9 cellular contexts compared by ENCODE assay signal in genomic region chrY:20575531-20576088, GRCh38. TPM values are rescaled to one million over a fixed set of nuclear protein-coding genes. Genes with fewer than 3 reads are reported as not detected.
DNase-seq lines count a peak whose midpoint lies in the region; ATAC-seq and TF ChIP-seq lines count a peak whose summit lies in the region.
"Had no signal": no experiment of that assay in that cellular context is flagged by ENCODE, and none has a peak within 500 bp of the region (broad histone marks: within the 10 kb centered on the region; RNA-seq: fewer than 3 reads in every experiment).

A gene with protein sequence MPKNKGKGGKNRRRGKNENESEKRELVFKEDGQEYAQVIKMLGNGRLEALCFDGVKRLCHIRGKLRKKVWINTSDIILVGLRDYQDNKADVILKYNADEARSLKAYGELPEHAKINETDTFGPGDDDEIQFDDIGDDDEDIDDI (plus strand): TSS chrY:20575776. CDS start chrY:20575872, 96 bp downstream.

- H3K9me3 ChIP-seq in OCI-LY7 (ENCODE audit: low read length) = no peaks in the 10 kb centered on the region
- H3K9me3 ChIP-seq in mucosa of descending colon = no peaks in the 10 kb centered on the region
- H3K9me3 ChIP-seq in upper lobe of right lung = no peaks in the 10 kb centered on the region

- intact Hi-C loops in OCI-LY7 (cut with micrococcal nuclease; ENCODE audit: unreplicated experiment) = loop anchor here (2.0 to 10.0 kb wide), 5 partner anchors 159 to 1033 kb away; partner anchors contain the start of gene KDM5D
- intact Hi-C loops in mucosa of descending colon (cut with DNase I, micrococcal nuclease) = no loop called here
- intact Hi-C loops in upper lobe of right lung (cut with DNase I) = no loop called here

- no TSS peak for BruUV-seq in OCI-LY7 (replicated peaks; lab: Mats Ljungman, UMichigan)

- peak; percentile 95 for ATAC-seq in HG02588 (IDR thresholded peaks at IDR 0.05; ENCODE audit: unreplicated experiment)
- ATAC-seq in mucosa of descending colon = no peak
- peak; percentile 100 for ATAC-seq in upper lobe of right lung

- H3K4me3 ChIP-seq in OCI-LY7 (ENCODE audit: low read depth, low read length, poor library complexity, severe bottlenecking) = peak within 1 kb of the TSS; percentile 97
- peak within 1 kb of the TSS; percentile 34 for H3K4me3 ChIP-seq in mucosa of descending colon
- peak within 1 kb of the TSS; percentile 67 for H3K4me3 ChIP-seq in upper lobe of right lung

- H2AFZ ChIP-seq in OCI-LY7 (ENCODE audit: low read length) = peak within 1 kb of the TSS; percentile 78

- H3K27ac ChIP-seq in OCI-LY7 (ENCODE audit: low read depth, low read length, poor library complexity, severe bottlenecking) (peak within 1 kb of the TSS; percentile 91), caudate nucleus (ENCODE audit: low read depth, low read length) (no peak within 1 kb of the TSS), upper lobe of right lung (peak within 1 kb of the TSS; percentile 95)

- DNase-seq in AG20443 (ENCODE audit: low spot score) (peak; percentile 86), OCI-LY7 (ENCODE audit: low spot score) (peak; percentile 93), caudate nucleus (lab: John Stamatoyannopoulos, UW) (peak in 35 of 61 donors; percentile 55 to 97 (median 83)), mucosa of descending colon (peak in 2 of 3 donors; percentile 89 to 93), upper lobe of right lung (peak; percentile 92), HEK293T (ENCODE audit: extremely low spot score) (no peak), activated gamma-delta T cell treated with Interleukin-2 at 50 U/mL for 16 hours (no peak)

- CTCF ChIA-PET in OCI-LY7 (lab: Charles Lee; ENCODE audit: unreplicated experiment) (no interaction called here), HEK293T (lab: Yijun Ruan, JAX) (no interaction called here)

- no peak for TF ChIP-seq CTCF in OCI-LY7 (conservative IDR thresholded peaks at IDR 0.05; ENCODE audit: low read length)
- no peak for TF ChIP-seq CTCF in mucosa of descending colon (IDR thresholded peaks at IDR 0.05)
- TF ChIP-seq CTCF in upper lobe of right lung (IDR thresholded peaks at IDR 0.05) = no peak

- H3K79me2 ChIP-seq in OCI-LY7 (ENCODE audit: insufficient read depth, low read depth, low read length) = peaks cover 53% of the 10 kb centered on the region

- peaks cover 24% of the 10 kb centered on the region for H3K4me1 ChIP-seq in OCI-LY7 (ENCODE audit: insufficient read depth, low read length, poor library complexity, severe bottlenecking)
- H3K4me1 ChIP-seq in mucosa of descending colon (ENCODE audit: low read depth) = no peaks in the 10 kb centered on the region
- no peaks in the 10 kb centered on the region for H3K4me1 ChIP-seq in upper lobe of right lung

- no peaks in the 10 kb centered on the region for H3K9me2 ChIP-seq in OCI-LY7 (ENCODE audit: insufficient read depth, low read length)

- no peaks in the 10 kb centered on the region for H3K27me3 ChIP-seq in upper lobe of right lung

- peaks cover 10% of the 10 kb centered on the region for H3K36me3 ChIP-seq in OCI-LY7 (ENCODE audit: insufficient read depth, low read length)
- H3K36me3 ChIP-seq in mucosa of descending colon (ENCODE audit: low read depth) = no peaks in the 10 kb centered on the region
- no peaks in the 10 kb centered on the region for H3K36me3 ChIP-seq in upper lobe of right lung

- peak within 1 kb of the TSS; percentile 83 for H3K4me2 ChIP-seq in OCI-LY7 (ENCODE audit: low read length)

- POLR2A ChIA-PET in OCI-LY7 (lab: Charles Lee) (no interaction called here), HEK293T (lab: Yijun Ruan, JAX) (no interaction called here)

- no peaks in the 10 kb centered on the region for H4K20me1 ChIP-seq in OCI-LY7 (ENCODE audit: insufficient read depth, low read length)

TF ChIP-seq in HEK293T, 16 proteins besides CTCF, POLR2A, EP300 and RAD21:
- TF ChIP-seq FOXA1 (IDR thresholded peaks at IDR 0.05) = no peak
- no peak for TF ChIP-seq CTBP1 (IDR thresholded peaks at IDR 0.05; ENCODE audit: borderline replicate concordance)
- TF ChIP-seq TARDBP (IDR thresholded peaks at IDR 0.05) = no peak
- TF ChIP-seq NFRKB (IDR thresholded peaks at IDR 0.05) = no peak
- no peak for TF ChIP-seq LEF1 (IDR thresholded peaks at IDR 0.05; ENCODE audit: borderline replicate concordance)
- no peak for TF ChIP-seq ARNT (IDR thresholded peaks at IDR 0.05)
- no peak for TF ChIP-seq ELF4 (IDR thresholded peaks at IDR 0.05)
- no peak for TF ChIP-seq FOXK2 (IDR thresholded peaks at IDR 0.05)
- no peak for TF ChIP-seq L3MBTL2 (conservative IDR thresholded peaks at IDR 0.05)
- TF ChIP-seq SUZ12 (IDR thresholded peaks at IDR 0.05) = no peak
- TF ChIP-seq FOXM1 (IDR thresholded peaks at IDR 0.05; ENCODE audit: borderline replicate concordance) = no peak
- TF ChIP-seq PKNOX1 (IDR thresholded peaks at IDR 0.05) = no peak
- TF ChIP-seq ZNF384 (IDR thresholded peaks at IDR 0.05) = no peak
TF ChIP-seq in HEK293T: peak in this region for 0.

RNA-seq across cellular contexts. Expression of the gene that starts here (rescaled TPM):
- total RNA-seq in OCI-LY7 (2014; rRNA removed; shearing (Covaris generic)) = 42.6 and 43.2 TPM in 2 replicates
- 76.3 and 89.3 TPM in 2 replicates for total RNA-seq in OCI-LY7 (2022)
- 10 to 100 TPM in 2 of 3 donors, not detected in 1; 26.9 to 38.2 TPM for total RNA-seq in mucosa of descending colon
- total RNA-seq in upper lobe of right lung = 30.2 TPM
- total RNA-seq: dermis microvascular lymphatic vessel endothelial cell had no signal

Comparison
In these comparisons a context has a peak if more than half of its experiments do, and no peak if none do; other contexts are left out.
1. DNase-seq: peak in AG20443 (single experiment), OCI-LY7 (single experiment), caudate nucleus (35 of 61), mucosa of descending colon (2 of 3) and upper lobe of right lung (single experiment); none in HEK293T (single experiment) and activated gamma-delta T cell treated with Interleukin-2 at 50 U/mL for 16 hours (single experiment).
2. H3K4me3 ChIP-seq: peak in every context shown above with its lines; median percentile 97 in OCI-LY7; 67 in upper lobe of right lung; 34 in mucosa of descending colon.